Comparison of ENCODE assay signal across 13 cellular contexts in the genomic region with DNA sequence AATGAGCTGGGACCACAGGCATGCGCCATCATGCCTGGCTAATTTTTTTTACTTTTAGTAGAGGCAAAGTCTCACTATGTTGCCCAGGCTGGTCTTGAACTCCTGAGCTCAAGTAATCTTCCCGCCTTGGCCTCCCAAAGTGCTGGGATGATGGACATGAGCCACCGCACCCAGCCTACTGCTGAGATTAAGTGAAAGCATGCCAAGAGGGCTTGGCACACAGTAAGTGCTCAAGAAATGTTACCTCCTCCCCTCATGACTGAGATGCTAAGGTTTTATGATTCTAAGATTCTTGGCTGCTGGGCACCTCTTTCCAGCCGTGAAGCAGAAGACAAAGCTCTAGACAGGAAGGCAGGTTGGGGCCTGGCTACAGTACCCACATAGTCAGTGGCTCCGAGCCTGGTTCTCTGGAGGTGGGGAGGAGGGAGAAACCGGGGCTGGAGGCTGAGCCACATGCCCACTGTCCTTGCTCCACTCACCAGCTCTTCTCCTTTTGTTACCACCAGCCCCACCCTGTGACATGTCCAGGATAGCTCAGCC. TPM values are rescaled to one million over a fixed set of nuclear protein-coding genes. Genes with fewer than 3 reads are reported as not detected.
DNase-seq lines count a peak whose midpoint lies in the region; ATAC-seq, FAIRE-seq and TF ChIP-seq lines count a peak whose summit lies in the region.
"Had no signal": no experiment of that assay in that cellular context is flagged by ENCODE, and none has a peak within 500 bp of the region (broad histone marks: within the 10 kb centered on the region; RNA-seq: fewer than 3 reads in every experiment).

No MANE protein-coding gene starts in this region.

- DNase-seq in M059J (ENCODE audit: low read depth) (peak; percentile 73), caudate nucleus (lab: John Stamatoyannopoulos, UW) (no peak), right lobe of liver (no peak), NCI-H1436 (lab: John Stamatoyannopoulos, UW) (no peak), T-helper 9 cell (no peak), medulla oblongata (ENCODE audit: extremely low spot score) (no peak), GM12891 (ENCODE audit: insufficient read length, low spot score) (no peak)
- DNase-seq: endodermal cell, NCI-H2029 had no signal

- intact Hi-C loops in right lobe of liver (cut with DNase I): no loop called here

- peak overlapping the region; percentile 31 to 55 for H3K9ac ChIP-seq in stomach smooth muscle (ENCODE audit: low read length in 2 of 2)

- FAIRE-seq in GM12891 (lab: Jason Lieb, UNC): no peak
- FAIRE-seq: keratinocyte had no signal

- 64% methylated on average over 3 of the region's 6 CpGs for WGBS in right lobe of liver (ENCODE audit: insufficient coverage, low coverage, low lambda C conversion rate, missing lambda C conversion rate)

- H3K27me3 ChIP-seq in right lobe of liver (no peaks in the 10 kb centered on the region), stomach smooth muscle (ENCODE audit: control insufficient read depth in 1 of 2, insufficient read depth in 2 of 2, low read length in 2 of 2) (no peaks in the 10 kb centered on the region)

- TF ChIP-seq POLR2A in right lobe of liver (IDR thresholded peaks at IDR 0.05): no peak
- no peak for TF ChIP-seq POLR2A in GM12891 (IDR thresholded peaks at IDR 0.05; ENCODE audit: low read depth, low read length)

- no peak overlapping the region for H3K4me3 ChIP-seq in right lobe of liver
- H3K4me3 ChIP-seq in stomach smooth muscle (ENCODE audit: low read length in 2 of 2): no peak overlapping the region

- no peak for ATAC-seq in right lobe of liver
- ATAC-seq: activated T-helper 17 cell treated with anti-CD3 and anti-CD28 coated beads, Interleukin-2, amount 50 U/mL, for 72 hours had no signal

- no peaks in the 10 kb centered on the region for H3K9me3 ChIP-seq in right lobe of liver
- H3K9me3 ChIP-seq in stomach smooth muscle (ENCODE audit: control insufficient read depth in 2 of 2, low read length in 2 of 2): no peaks in the 10 kb centered on the region

- TF ChIP-seq CTCF in right lobe of liver (IDR thresholded peaks at IDR 0.05): no peak

- H3K27ac ChIP-seq in caudate nucleus (ENCODE audit: low read depth, low read length) (peak overlapping the region; percentile 72), right lobe of liver (peak overlapping the region in 2 of 3 donors; percentile 10 to 47), stomach smooth muscle (ENCODE audit: low read length) (peak overlapping the region; percentile 90)
- H3K27ac ChIP-seq: VCaP had no signal

- H3K36me3 ChIP-seq in right lobe of liver (no peaks in the 10 kb centered on the region), stomach smooth muscle (ENCODE audit: control insufficient read depth in 2 of 2, insufficient read depth in 2 of 2, low read length in 2 of 2) (peaks cover 0 to 7% of the 10 kb centered on the region in 2 donors)

- H3K4me1 ChIP-seq in right lobe of liver (peaks cover 0 to 11% (median 0%) of the 10 kb centered on the region in 4 donors), stomach smooth muscle (ENCODE audit: control insufficient read depth, insufficient read depth, low read length) (peaks cover 98% of the 10 kb centered on the region)

TF ChIP-seq in GM12891, 5 proteins besides CTCF, POLR2A, EP300 and RAD21:
- TF ChIP-seq SPI1 (IDR thresholded peaks at IDR 0.05; ENCODE audit: low read depth, low read length): no peak
- no peak for TF ChIP-seq POU2F2 (IDR thresholded peaks at IDR 0.05; ENCODE audit: low read depth, low read length)
- TF ChIP-seq POLR2AphosphoS5 (IDR thresholded peaks at IDR 0.05; ENCODE audit: low read depth, low read length): no peak
- no peak for TF ChIP-seq PAX5 (IDR thresholded peaks at IDR 0.05; ENCODE audit: insufficient read depth, low read length, severe bottlenecking)
- TF ChIP-seq TAF1 (IDR thresholded peaks at IDR 0.05; ENCODE audit: low read depth, low read length): no peak
TF ChIP-seq in GM12891: peak in this region for 0.

RNA-seq across cellular contexts. Expression of gene ARHGEF17, which starts 12.8 kb away (rescaled TPM):
- total RNA-seq in M059J (2014; rRNA removed; shearing (Covaris generic)): 6.0 and 17.5 TPM in 2 replicates
- total RNA-seq in right lobe of liver: 1 to 10 TPM; 4.6 to 7.3 (median 5.4) TPM
- polyA plus RNA-seq in GM12891 (2012; ENCODE audit: low read depth, missing spikeins): 2.6 TPM

RNA-seq across cellular contexts. Expression of gene P2RY6, which starts 48.7 kb away (rescaled TPM):
- total RNA-seq in M059J (2014; rRNA removed; shearing (Covaris generic)): 3.3 and 5.6 TPM in 2 replicates
- total RNA-seq in right lobe of liver: 1 to 10 TPM in 1 of 6 experiments, under 1 TPM in 5; 0.24 to 1.8 (median 0.62) TPM
- 0.23 TPM for polyA plus RNA-seq in GM12891 (2012; ENCODE audit: low read depth, missing spikeins)
- total RNA-seq: activated T-helper 17 cell treated with anti-CD3 and anti-CD28 coated beads, Interleukin-2, amount 50 U/mL, for 72 hours had no signal

RNA-seq across cellular contexts. Expression of gene RELT, which starts 55.3 kb away (rescaled TPM):
- 6.6 and 10.8 TPM in 2 replicates for total RNA-seq in M059J (2014; rRNA removed; shearing (Covaris generic))
- 1 to 10 TPM in 5 of 6 experiments, under 1 TPM in 1; 0.81 to 5.4 (median 1.6) TPM for total RNA-seq in right lobe of liver
- polyA plus RNA-seq in GM12891 (2012; ENCODE audit: low read depth, missing spikeins): 12.5 TPM

Comparison
In these comparisons a context has a peak if more than half of its experiments do, and no peak if none do; other contexts are left out.
1. H3K27ac ChIP-seq: peak in every context shown above with its lines; median percentile 90 in stomach smooth muscle; 72 in caudate nucleus; 28 in right lobe of liver.